In genomic region chr6:154447929-154448328, GRCh38 we compare ENCODE assay signal across 1 cellular context.
TF ChIP-seq lines count a peak whose summit lies in the region.

No MANE protein-coding gene starts in this region.

TF ChIP-seq in HepG2, 621 proteins besides CTCF, POLR2A, EP300 and RAD21 (continued from another document):
- no peak for TF ChIP-seq ZNF407 (CRISPR knock-in tag; IDR thresholded peaks at IDR 0.05; ENCODE audit: not compliant biosample characterization)
- no peak for TF ChIP-seq ZNF776 (CRISPR knock-in tag; IDR thresholded peaks at IDR 0.05)
- no peak for TF ChIP-seq PBX3 (CRISPR knock-in tag; IDR thresholded peaks at IDR 0.05; ENCODE audit: borderline replicate concordance)
TF ChIP-seq in HepG2: peak in this region for 0.
